8 cellular contexts compared by ENCODE assay signal in genomic region chr1:208244584-208244916, GRCh38. TPM values are rescaled to one million over a fixed set of nuclear protein-coding genes. Genes with fewer than 3 reads are reported as not detected.
DNase-seq lines count a peak whose midpoint lies in the region; ATAC-seq, FAIRE-seq and TF ChIP-seq lines count a peak whose summit lies in the region.

No MANE protein-coding gene starts in this region.

- H3K27ac ChIP-seq in A673 (ENCODE audit: low read depth, low read length, poor library complexity, severe bottlenecking) (no peak overlapping the region), GM12878 (ENCODE audit: control insufficient read depth, insufficient read depth) (no peak overlapping the region), mesenchymal stem cell (ENCODE audit: low read length, poor library complexity, severe bottlenecking) (peak overlapping the region; percentile 28), urinary bladder (ENCODE audit: low read depth) (peak overlapping the region; percentile 56)

- in situ Hi-C loops in GM12878 (cut with MboI) = loop anchor here (5.0 kb wide), 1 partner anchor 117 kb away; no protein-coding TSS in a partner anchor

- H2BK120ac ChIP-seq in mesenchymal stem cell (ENCODE audit: low read depth, low read length) = no peak overlapping the region

- H3K4me3 ChIP-seq in A673 (ENCODE audit: low read depth, low read length, poor library complexity, severe bottlenecking) (peak overlapping the region; percentile 43), HFF-Myc (replicated peaks; ENCODE audit: low read depth, low read length) (peak overlapping the region; percentile 56), GM12878 (peak overlapping the region; percentile 64; the same call in 1 of the 2 replicates), mesenchymal stem cell (ENCODE audit: insufficient read depth in 1 of 2, low read depth in 1 of 2, low read length in 2 of 2) (peak overlapping the region; percentile 71 to 74), urinary bladder (ENCODE audit: low read depth, low read length) (peak overlapping the region; percentile 79)

- SMC1A ChIA-PET in GM12878 (lab: Charles Lee; ENCODE audit: uncharacterized antibody, unreplicated experiment) = interaction anchor here (0.7 to 2.4 kb wide), 18 partner anchors 8 to 871 kb away, joined by 3 to 27 read pairs (median 4); no protein-coding TSS in a partner anchor

- 2% methylated on average over 10 of the region's 11 CpGs for WGBS in GM12878 (ENCODE audit: insufficient coverage, insufficient replicate concordance, low lambda C conversion rate, missing lambda C conversion rate)
- WGBS in mesenchymal stem cell = 0% methylated on average over 6 of the region's 11 CpGs
- 4% methylated on average over 11 of the region's 11 CpGs for WGBS in urinary bladder

- H2AFZ ChIP-seq in GM12878 (ENCODE audit: control insufficient read depth, low read depth, low read length) (no peak overlapping the region), mesenchymal stem cell (ENCODE audit: low read depth, low read length) (peak overlapping the region; percentile 24)

- H2BK5ac ChIP-seq in mesenchymal stem cell (ENCODE audit: low read depth, low read length, poor library complexity, severe bottlenecking) = no peak overlapping the region

- H2AK5ac ChIP-seq in mesenchymal stem cell (ENCODE audit: low read length, severe bottlenecking) = no peak overlapping the region

- BruUV-seq in A673 (replicated peaks; lab: Mats Ljungman, UMichigan) (no TSS peak), GM12878 (replicated peaks; lab: Mats Ljungman, UMichigan) (no TSS peak)

- peak overlapping the region in 1 of 2 experiments; percentile 9 for H3K23ac ChIP-seq in mesenchymal stem cell (ENCODE audit: low read length in 2 of 2)

- POLR2A ChIA-PET in A673 (lab: Charles Lee; ENCODE audit: low non-redundant PET) = no interaction called here
- POLR2A ChIA-PET in GM12878 (lab: Charles Lee) = no interaction called here

- H3K36me3 ChIP-seq in A673 (ENCODE audit: insufficient read depth, low read length, poor library complexity, severe bottlenecking) = no peaks in the 10 kb centered on the region
- no peaks in the 10 kb centered on the region for H3K36me3 ChIP-seq in GM12878 (ENCODE audit: control insufficient read depth in 2 of 2, insufficient read depth in 2 of 2, low read length in 1 of 2)
- no peaks in the 10 kb centered on the region for H3K36me3 ChIP-seq in mesenchymal stem cell (ENCODE audit: control insufficient read depth in 1 of 2, insufficient read depth in 2 of 2, low read depth in 1 of 2, low read length in 2 of 2)
- H3K36me3 ChIP-seq in urinary bladder (ENCODE audit: insufficient read depth) = no peaks in the 10 kb centered on the region

- no peaks in the 10 kb centered on the region for H3K9me3 ChIP-seq in A673 (ENCODE audit: low read depth, low read length, poor library complexity, severe bottlenecking)
- H3K9me3 ChIP-seq in GM12878 (replicated peaks; ENCODE audit: control insufficient read depth, insufficient read depth, low read length) = no peaks in the 10 kb centered on the region
- H3K9me3 ChIP-seq in mesenchymal stem cell (ENCODE audit: control insufficient read depth, low read length) = no peaks in the 10 kb centered on the region

- peak overlapping the region in 1 of 2 experiments; percentile 37 for H3K18ac ChIP-seq in mesenchymal stem cell (ENCODE audit: low read depth in 1 of 2, low read length in 2 of 2)

- no peaks in the 10 kb centered on the region for H4K20me1 ChIP-seq in GM12878 (ENCODE audit: control insufficient read depth, insufficient read depth)

- H3K79me1 ChIP-seq in mesenchymal stem cell (replicated peaks; ENCODE audit: low read length, poor library complexity, severe bottlenecking) = no peaks in the 10 kb centered on the region

- ATAC-seq in GM12878 (peak; percentile 36), GM18505 (IDR thresholded peaks at IDR 0.05; ENCODE audit: unreplicated experiment) (no peak)

- peak overlapping the region in 1 of 2 experiments; percentile 64 for H3K4ac ChIP-seq in mesenchymal stem cell (ENCODE audit: low read depth in 1 of 2, low read length in 2 of 2)

- TF ChIP-seq CTCF in A673 (conservative IDR thresholded peaks at IDR 0.05; ENCODE audit: low read depth, low read length) (no peak), HFF-Myc (IDR thresholded peaks at IDR 0.05; ENCODE audit: low read depth, low read length, missing control alignments) (no peak), GM12878 (IDR thresholded peaks at IDR 0.05 in 2 of 3, conservative IDR thresholded peaks at IDR 0.05 in 1 of 3; ENCODE audit: control insufficient read depth in 2 of 3, extremely low read depth in 1 of 3, insufficient read depth in 1 of 3, low read depth in 3 of 3, low read length in 3 of 3) (no peak)

- TF ChIP-seq EP300 in GM12878 (IDR thresholded peaks at IDR 0.05; ENCODE audit: borderline replicate concordance in 1 of 2, control insufficient read depth in 1 of 2, low read depth in 2 of 2, low read length in 2 of 2) = no peak

- H3K4me1 ChIP-seq in A673 (ENCODE audit: insufficient read depth, low read length, poor library complexity, severe bottlenecking) (peaks cover 4% of the 10 kb centered on the region), GM12878 (ENCODE audit: control insufficient read depth, insufficient read depth, low read length) (peaks cover 8% of the 10 kb centered on the region), mesenchymal stem cell (ENCODE audit: control insufficient read depth, insufficient read depth, low read depth, low read length) (peaks cover 19% of the 10 kb centered on the region), urinary bladder (ENCODE audit: insufficient read depth) (peaks cover 4% of the 10 kb centered on the region)

- no peak overlapping the region for H3K14ac ChIP-seq in mesenchymal stem cell (ENCODE audit: low read length in 2 of 2)

- H3K27me3 ChIP-seq in A673 (replicated peaks; ENCODE audit: insufficient read depth, low read depth, low read length, poor library complexity) (peaks cover 76% of the 10 kb centered on the region), GM12878 (replicated peaks in 1 of 2; ENCODE audit: control insufficient read depth in 2 of 2, insufficient read depth in 2 of 2, low read length in 1 of 2) (peaks cover 11 to 15% of the 10 kb centered on the region in 2 experiments), mesenchymal stem cell (ENCODE audit: control insufficient read depth in 1 of 2, insufficient read depth in 1 of 2, low read length in 2 of 2) (peaks cover 14 to 62% of the 10 kb centered on the region in 2 experiments)

- no peak for FAIRE-seq in GM12878 (lab: Jason Lieb, UNC)

- TF ChIP-seq POLR2A in GM12878 (IDR thresholded peaks at IDR 0.05; ENCODE audit: low read depth, low read length) (no peak), GM18505 (IDR thresholded peaks at IDR 0.05; ENCODE audit: borderline replicate concordance, extremely low read depth, insufficient read depth, insufficient read length) (no peak)

- H3K4me2 ChIP-seq in GM12878 (ENCODE audit: control insufficient read depth, insufficient read depth) = peak overlapping the region; percentile 68
- H3K4me2 ChIP-seq in mesenchymal stem cell (ENCODE audit: low read length, poor library complexity, severe bottlenecking) = peak overlapping the region; percentile 98

- DNase-seq in A673 (ENCODE audit: low spot score) (no peak), HFF-Myc (ENCODE audit: extremely low read depth, low read depth) (no peak), GM12878 (ENCODE audit: low read depth, low spot score) (no peak), mesenchymal stem cell (no peak), NCI-H2227 treated with DMSO at 0.1 percent for 48 hours (lab: John Stamatoyannopoulos, UW) (no peak), occipital lobe (lab: John Stamatoyannopoulos, UW) (no peak)

- peak overlapping the region; percentile 32 for H4K8ac ChIP-seq in mesenchymal stem cell (ENCODE audit: low read length)

- H2BK12ac ChIP-seq in mesenchymal stem cell (ENCODE audit: low read length in 2 of 2) = peak overlapping the region in 1 of 2 experiments; percentile 71

- intact Hi-C loops in A673 (cut with micrococcal nuclease; ENCODE audit: unreplicated experiment) = loop anchor here (2.0 kb wide), 1 partner anchor 112 kb away; no protein-coding TSS in a partner anchor
- intact Hi-C loops in GM12878 (cut with micrococcal nuclease; ENCODE audit: unreplicated experiment) = loop anchor here (2.0 kb wide), 1 partner anchor 224 kb away; no protein-coding TSS in a partner anchor

- RAD21 ChIA-PET in GM12878 (lab: Charles Lee; ENCODE audit: unreplicated experiment) = interaction anchor here (0.8 to 5.0 kb wide), 14 partner anchors 23 to 223 kb away, joined by 3 to 59 read pairs (median 4); no protein-coding TSS in a partner anchor

- H4K91ac ChIP-seq in mesenchymal stem cell (ENCODE audit: low read length) = no peak overlapping the region

- CTCF ChIA-PET in A673 (lab: Charles Lee) (interaction anchor here (0.6 to 3.0 kb wide), 7 partner anchors 8 to 360 kb away, joined by 3 to 56 read pairs (median 3); no protein-coding TSS in a partner anchor), GM12878 (lab: Yijun Ruan, JAX) (interaction anchor here (0.5 to 10.5 kb wide), 50 partner anchors 10 to 361 kb away, joined by 3 to 166 read pairs (median 4); no protein-coding TSS in a partner anchor)

- no peaks in the 10 kb centered on the region for H3K79me2 ChIP-seq in GM12878 (ENCODE audit: control insufficient read depth, insufficient read depth, low read length)

- peak overlapping the region; percentile 55 for H2BK15ac ChIP-seq in mesenchymal stem cell (ENCODE audit: low read depth, poor library complexity, severe bottlenecking)

- H3K9ac ChIP-seq in GM12878 (ENCODE audit: control insufficient read depth, insufficient read depth, low read length) (no peak overlapping the region), mesenchymal stem cell (ENCODE audit: low read length) (peak overlapping the region; percentile 68)

- no peak for TF ChIP-seq RAD21 in GM12878 (IDR thresholded peaks at IDR 0.05; ENCODE audit: insufficient read depth, low read depth, low read length)

RNA-seq across cellular contexts. Expression of gene PLXNA2, which starts 0.4 kb away (rescaled TPM):
- total RNA-seq in A673 (2021) = 0.06 TPM in 1 of 2 replicates, not detected in the other
- 1.2 and 1.6 TPM in 2 replicates for total RNA-seq in GM12878 (2013; cell fraction: nucleolus; rRNA removed)
- total RNA-seq in GM12878 (2014; rRNA removed) = under 0.01 and 0.06 TPM in 2 replicates
- not detected in 2 replicates for total RNA-seq in GM12878 (2014; rRNA removed; fragmentation: Illumina TruSeq; extraction: Trizol)
- total RNA-seq in GM12878 (2021) = 0.08 and 0.27 TPM in 2 replicates
- 0.04 TPM for polyA plus RNA-seq in GM12878 (2011; ENCODE audit: low read depth)
- polyA plus RNA-seq in GM12878 (2011; rRNA removed) = 0.08 and 0.14 TPM in 2 replicates
- 0.05 and 0.75 TPM in 2 replicates for polyA plus RNA-seq in GM12878 (2011; cell fraction: cytosol; rRNA removed)
- 0.29 and 0.51 TPM in 2 replicates for polyA plus RNA-seq in GM12878 (2011; cell fraction: nucleus; rRNA removed)
- 0.15 and 0.25 TPM in 2 replicates for polyA plus RNA-seq in GM12878 (2012)
- polyA plus RNA-seq in GM12878 (2014; fragmentation: Illumina TruSeq; extraction: Trizol) = under 0.01 TPM in 1 of 2 replicates, not detected in the other
- polyA plus RNA-seq in GM12878 (2014; fragmentation: Nextera tagmentation; extraction: Ambion mirVana) = not detected
- polyA plus RNA-seq in GM12878 (2014; rRNA removed) = not detected in 2 replicates
- polyA plus RNA-seq in GM12878 (2016; fragmentation: Nextera tagmentation; extraction: Ambion mirVana) = under 1 TPM; 0.03 to 0.08 TPM
- 0.51 and 0.98 TPM in 2 replicates for polyA minus RNA-seq in GM12878 (2011; rRNA and poly(A)+ RNA removed)
- not detected in 2 replicates for polyA minus RNA-seq in GM12878 (2011; cell fraction: cytosol; rRNA and poly(A)+ RNA removed)
- polyA minus RNA-seq in GM12878 (2011; cell fraction: nucleus; rRNA and poly(A)+ RNA removed) = 0.12 and 0.67 TPM in 2 replicates
- 4.6 TPM for polyA plus RNA-seq in mesenchymal stem cell (2013, experiment 1 of 2)
- polyA plus RNA-seq in mesenchymal stem cell (2013, experiment 2 of 2) = 4.6 TPM
- 15.1 TPM for total RNA-seq in urinary bladder
- polyA plus RNA-seq in urinary bladder = 20.0 TPM
- total RNA-seq in occipital lobe = 60.7 TPM

Comparison
In these comparisons a context has a peak if more than half of its experiments do, and no peak if none do; other contexts are left out.
1. H3K27ac ChIP-seq: peak in mesenchymal stem cell (single experiment) and urinary bladder (single experiment); none in A673 (single experiment) and GM12878 (single experiment).
2. Peak in every context shown above with its lines, with median percentiles within 50 percentile points of each other: H3K4me3 ChIP-seq.